ENCODE assay signal across 9 cellular contexts in genomic region chr1:65393345-65393744, GRCh38. TPM values are rescaled to one million over a fixed set of nuclear protein-coding genes. Genes with fewer than 3 reads are reported as not detected.
DNase-seq lines count a peak whose midpoint lies in the region; ATAC-seq and TF ChIP-seq lines count a peak whose summit lies in the region.
"Had no signal": no experiment of that assay in that cellular context is flagged by ENCODE, and none has a peak within 500 bp of the region (broad histone marks: within the 10 kb centered on the region; RNA-seq: fewer than 3 reads in every experiment).

No MANE protein-coding gene starts in this region.

- H3K27ac ChIP-seq in brain microvascular endothelial cell, result no peak overlapping the region
- no peak overlapping the region for H3K27ac ChIP-seq in Peyer's patch
- H3K27ac ChIP-seq in WERI-Rb-1, result no peak overlapping the region; the same call in 1 of the 2 replicates
- H3K27ac ChIP-seq in stomach, result no peak overlapping the region

- no peak overlapping the region for H3K4me3 ChIP-seq in brain microvascular endothelial cell (ENCODE audit: low read depth, low read length)
- no peak overlapping the region for H3K4me3 ChIP-seq in Peyer's patch
- no peak overlapping the region for H3K4me3 ChIP-seq in WERI-Rb-1 (ENCODE audit: low read depth, low read length)
- H3K4me3 ChIP-seq in stomach, result no peak overlapping the region
- no peak overlapping the region for H3K4me3 ChIP-seq in lower leg skin (ENCODE audit: low read depth, poor library complexity, severe bottlenecking)

- TF ChIP-seq EP300 in stomach (IDR thresholded peaks at IDR 0.05), result no peak

- H3K36me3 ChIP-seq in brain microvascular endothelial cell (replicated peaks), result no peaks in the 10 kb centered on the region
- no peaks in the 10 kb centered on the region for H3K36me3 ChIP-seq in Peyer's patch
- H3K36me3 ChIP-seq in WERI-Rb-1, result peaks cover 20% of the 10 kb centered on the region; the same call in 1 of the 2 replicates
- H3K36me3 ChIP-seq in stomach, result peaks cover 0 to 35% (median 15%) of the 10 kb centered on the region in 4 donors

- in situ Hi-C loops in brain microvascular endothelial cell (cut with HindIII; ENCODE audit: low pct_ligation_motif_present, low sequenced_read_pairs), result no loop called here

- no peaks in the 10 kb centered on the region for H3K9me3 ChIP-seq in Peyer's patch
- no peaks in the 10 kb centered on the region for H3K9me3 ChIP-seq in WERI-Rb-1 (ENCODE audit: severe bottlenecking)
- no peaks in the 10 kb centered on the region for H3K9me3 ChIP-seq in stomach

- DNase-seq in COLO829 (ENCODE audit: low spot score) (peak; percentile 34), GM20000 (ENCODE audit: low spot score) (peak; percentile 6), brain microvascular endothelial cell (peak; percentile 44), Peyer's patch (no peak), WERI-Rb-1 (no peak), stomach (no peak), lower leg skin (ENCODE audit: low spot score in 2 of 2) (no peak)
- DNase-seq: nucleus accumbens had no signal

- TF ChIP-seq POLR2A in Peyer's patch (IDR thresholded peaks at IDR 0.05), result no peak
- TF ChIP-seq POLR2A in stomach (IDR thresholded peaks at IDR 0.05), result no peak
- TF ChIP-seq POLR2A in lower leg skin (IDR thresholded peaks at IDR 0.05), result no peak

- H3K4me1 ChIP-seq in Peyer's patch, result no peaks in the 10 kb centered on the region
- no peaks in the 10 kb centered on the region for H3K4me1 ChIP-seq in stomach

- ATAC-seq in HG03469 (IDR thresholded peaks at IDR 0.05; ENCODE audit: unreplicated experiment), result peak; percentile 99

- WGBS in stomach, 5 donors, result 82 to 91% (median 86%) methylated on average over 2 of the region's 2 CpGs
- WGBS in lower leg skin, 2 donors, result 62 to 73% methylated on average over 2 of the region's 2 CpGs

- intact Hi-C loops in stomach (cut with DNase I; ENCODE audit: low total_unique reads) (no loop called here), lower leg skin (cut with DNase I; ENCODE audit: low total_unique reads) (no loop called here)

- TF ChIP-seq CTCF in GM20000 (IDR thresholded peaks at IDR 0.05; ENCODE audit: extremely low read depth, missing control alignments) (no peak), brain microvascular endothelial cell (IDR thresholded peaks at IDR 0.05; ENCODE audit: low read depth, low read length, missing control alignments) (no peak), Peyer's patch (IDR thresholded peaks at IDR 0.05) (no peak), WERI-Rb-1 (IDR thresholded peaks at IDR 0.05; ENCODE audit: low read depth, low read length) (no peak), stomach (IDR thresholded peaks at IDR 0.05) (no peak), lower leg skin (IDR thresholded peaks at IDR 0.05) (no peak)

- H3K27me3 ChIP-seq in brain microvascular endothelial cell (replicated peaks) (no peaks in the 10 kb centered on the region), Peyer's patch (no peaks in the 10 kb centered on the region), WERI-Rb-1 (ENCODE audit: insufficient read depth, low read depth, severe bottlenecking) (no peaks in the 10 kb centered on the region), stomach (no peaks in the 10 kb centered on the region)

RNA-seq across cellular contexts. Expression of gene LEPR, which starts 27.1 kb away (rescaled TPM):
- total RNA-seq in Peyer's patch, result 10 to 100 TPM in 2 of 4 donors, 1 to 10 TPM in 2; 4.1 to 22.0 (median 9.9) TPM
- total RNA-seq in stomach, result 10 to 100 TPM in 4 of 5 donors, under 1 TPM in 1; 0.58 to 33.0 (median 20.5) TPM
- 10 to 100 TPM in 2 of 3 donors, 1 to 10 TPM in 1; 6.9 to 13.6 (median 10.5) TPM for polyA plus RNA-seq in stomach
- total RNA-seq in lower leg skin, result 10 to 100 TPM in 3 of 4 donors, 1 to 10 TPM in 1; 5.1 to 12.9 (median 11.0) TPM

RNA-seq across cellular contexts. Expression of gene LEPROT, which starts 27.1 kb away (rescaled TPM):
- total RNA-seq in Peyer's patch (10 to 100 TPM; 19.8 to 52.5 (median 40.3) TPM), stomach (100 to 1,000 TPM in 1 of 5 donors, 10 to 100 TPM in 3, 1 to 10 TPM in 1; 9.3 to 101 (median 39.3) TPM), lower leg skin (10 to 100 TPM; 28.5 to 49.2 (median 32.3) TPM)
- 10 to 100 TPM; 15.6 to 29.1 (median 28.4) TPM for polyA plus RNA-seq in stomach

Comparison
In these comparisons a context has a peak if more than half of its experiments do, and no peak if none do; other contexts are left out.
1. DNase-seq: peak in COLO829 (single experiment), GM20000 (single experiment) and brain microvascular endothelial cell (single experiment); none in Peyer's patch (0 of 3), WERI-Rb-1 (single experiment), stomach (single experiment) and lower leg skin (0 of 2).